18 cellular contexts compared by ENCODE assay signal in the genomic region with DNA sequence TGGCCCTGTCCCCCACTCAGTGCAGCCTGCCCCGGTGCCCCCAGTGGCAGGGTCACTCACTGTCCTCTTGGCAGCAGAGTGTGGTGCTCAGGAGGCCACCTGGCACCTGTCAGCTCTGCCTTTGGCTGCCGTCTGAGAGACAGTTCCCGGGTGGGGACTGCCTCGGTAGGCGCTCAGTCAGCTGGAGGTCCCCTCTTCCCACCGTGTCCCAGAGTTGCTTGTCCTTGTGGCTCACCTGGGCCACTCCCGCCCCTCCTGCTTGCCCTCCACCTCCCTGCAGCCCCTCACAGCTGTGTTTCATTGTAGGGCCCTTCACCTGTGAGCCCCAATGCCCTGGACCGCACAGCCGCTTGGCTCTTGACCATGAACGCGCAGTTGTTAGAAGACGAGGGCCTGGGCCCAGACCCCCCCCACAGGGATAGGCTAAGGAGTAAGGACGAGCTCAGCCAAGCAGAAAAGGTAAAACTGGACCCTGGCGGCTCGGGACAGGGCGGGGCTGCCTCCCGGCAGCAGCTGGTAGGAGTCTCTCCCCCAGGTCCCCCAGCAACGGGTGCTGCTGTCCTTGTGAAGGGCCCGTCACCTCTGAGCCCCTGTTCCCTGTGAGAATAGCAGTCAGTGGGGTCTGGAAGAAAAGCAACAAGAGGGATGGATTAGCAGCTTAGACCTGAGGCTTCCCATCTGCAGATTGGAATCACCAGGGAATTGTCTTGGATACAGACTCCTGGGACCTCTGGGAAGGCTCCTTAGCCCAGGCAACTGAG.
DNase-seq lines count a peak whose midpoint lies in the region; ATAC-seq, FAIRE-seq and TF ChIP-seq lines count a peak whose summit lies in the region.
"Had no signal": no experiment of that assay in that cellular context is flagged by ENCODE, and none has a peak within 500 bp of the region (broad histone marks: within the 10 kb centered on the region; RNA-seq: fewer than 3 reads in every experiment).

No MANE protein-coding gene starts in this region.

- H3K9me3 Mint-ChIP-seq in activated naive CD8-positive, alpha-beta T cell treated with anti-CD3 and anti-CD28 coated beads for 36 hours, result peaks cover 6% of the 10 kb centered on the region
- H3K9me3 Mint-ChIP-seq: activated naive CD4-positive, alpha-beta T cell treated with anti-CD3 and anti-CD28 coated beads, Interleukin-2, amount 50 U/mL, for 24 hours had no signal

- H3K36me3 ChIP-seq in BE2C, result peaks cover 34% of the 10 kb centered on the region
- peaks cover 75% of the 10 kb centered on the region for H3K36me3 ChIP-seq in right atrium auricular region
- H3K36me3 ChIP-seq in small intestine (ENCODE audit: control insufficient read depth in 2 of 2, insufficient read depth in 2 of 2, low read length in 2 of 2), result peaks cover 13 to 20% of the 10 kb centered on the region in 2 donors
- no peaks in the 10 kb centered on the region for H3K36me3 ChIP-seq in effector memory CD4-positive, alpha-beta T cell (ENCODE audit: control insufficient read depth, insufficient read depth, low read length)

- 85 to 87% (median 85%) methylated on average over 19 of the region's 19 CpGs for WGBS in small intestine, 3 donors

- CTCF ChIA-PET in RWPE1 (lab: Yijun Ruan, JAX), result no interaction called here

- H3K4me3 Mint-ChIP-seq in activated naive CD8-positive, alpha-beta T cell treated with anti-CD3 and anti-CD28 coated beads for 36 hours, result no peak overlapping the region
- H3K4me3 Mint-ChIP-seq: activated naive CD4-positive, alpha-beta T cell treated with anti-CD3 and anti-CD28 coated beads, Interleukin-2, amount 50 U/mL, for 24 hours; stimulated activated naive B cell treated with anti-CD40 and anti-IgM and Interleukin-4, amounts not matched to agents 10 μg/mL and 1 μg/mL and 100 μg/mL, for 72 hours had no signal

- H3K9me3 ChIP-seq in BE2C (no peaks in the 10 kb centered on the region), right atrium auricular region (no peaks in the 10 kb centered on the region), small intestine (ENCODE audit: control insufficient read depth, low read depth) (no peaks in the 10 kb centered on the region)
- no peaks in the 10 kb centered on the region for H3K9me3 ChIP-seq in effector memory CD4-positive, alpha-beta T cell (ENCODE audit: control insufficient read depth, low read length)

- H3K4me1 ChIP-seq in BE2C (peaks cover 6% of the 10 kb centered on the region), right atrium auricular region (peaks cover 0 to 61% of the 10 kb centered on the region in 2 donors), small intestine (ENCODE audit: control insufficient read depth in 2 of 2, insufficient read depth in 1 of 2, low read depth in 1 of 2, low read length in 1 of 2) (no peaks in the 10 kb centered on the region)
- no peaks in the 10 kb centered on the region for H3K4me1 ChIP-seq in effector memory CD4-positive, alpha-beta T cell (ENCODE audit: control insufficient read depth, insufficient read depth, low read length, poor library complexity, severe bottlenecking)

- no peak overlapping the region for H3K4me3 ChIP-seq in BE2C (ENCODE audit: low read depth, low read length)
- H3K4me3 ChIP-seq in right atrium auricular region, result no peak overlapping the region
- no peak overlapping the region for H3K4me3 ChIP-seq in small intestine (ENCODE audit: low read depth in 1 of 2, low read length in 2 of 2)
- H3K4me3 ChIP-seq in effector memory CD4-positive, alpha-beta T cell (ENCODE audit: insufficient read depth, low read depth, low read length, poor library complexity, severe bottlenecking), result no peak overlapping the region
- H3K4me3 ChIP-seq: K562 had no signal

- H3K27ac Mint-ChIP-seq in activated naive CD8-positive, alpha-beta T cell treated with anti-CD3 and anti-CD28 coated beads for 36 hours, result no peak overlapping the region
- H3K27ac Mint-ChIP-seq: activated naive CD4-positive, alpha-beta T cell treated with anti-CD3 and anti-CD28 coated beads, Interleukin-2, amount 50 U/mL, for 24 hours; stimulated activated naive B cell treated with anti-CD40 and anti-IgM and Interleukin-4, amounts not matched to agents 10 μg/mL and 1 μg/mL and 100 μg/mL, for 72 hours had no signal

- ATAC-seq in sciatic nerve, result no peak
- ATAC-seq: activated CD4-positive, CD25-positive, alpha-beta regulatory T cell treated with anti-CD3 and anti-CD28 coated beads, Interleukin-2, amount 50 U/mL, for 24 hours; K562; stimulated activated naive B cell treated with anti-CD40 and anti-IgM and Interleukin-4, amounts not matched to agents 10 μg/mL and 1 μg/mL and 100 μg/mL, for 72 hours had no signal

- no peak for FAIRE-seq in small intestine (lab: Jason Lieb, UNC)
- FAIRE-seq: K562, urothelium cell line had no signal

- TF ChIP-seq CTCF in BE2C (IDR thresholded peaks at IDR 0.05; ENCODE audit: low read depth, low read length) (no peak), RWPE1 (conservative IDR thresholded peaks at IDR 0.05; ENCODE audit: low read depth) (no peak), right atrium auricular region (IDR thresholded peaks at IDR 0.05) (no peak)

- H3K27ac ChIP-seq in RWPE1, result 0 out of 2 replicates have a peak overlapping the region, but pooled peaks have one; percentile 1
- peak overlapping the region; percentile 6 to 12 for H3K27ac ChIP-seq in right atrium auricular region
- H3K27ac ChIP-seq in small intestine (ENCODE audit: low read depth in 1 of 2, low read length in 1 of 2), result no peak overlapping the region
- H3K27ac ChIP-seq in effector memory CD4-positive, alpha-beta T cell (ENCODE audit: insufficient read depth, low read length, poor library complexity, severe bottlenecking), result no peak overlapping the region
- H3K27ac ChIP-seq: brain microvascular endothelial cell, HL-60 had no signal

- POLR2A ChIA-PET in RWPE1 (lab: Yijun Ruan, JAX; ENCODE audit: low non-redundant PET), result no interaction called here

- H3K27me3 Mint-ChIP-seq in activated naive CD8-positive, alpha-beta T cell treated with anti-CD3 and anti-CD28 coated beads for 36 hours, result no peaks in the 10 kb centered on the region

- intact Hi-C loops in sciatic nerve (cut with DNase I), result no loop called here

- H3K36me3 Mint-ChIP-seq in activated naive CD8-positive, alpha-beta T cell treated with anti-CD3 and anti-CD28 coated beads for 36 hours, result no peaks in the 10 kb centered on the region
- H3K36me3 Mint-ChIP-seq: stimulated activated naive B cell treated with anti-CD40 and anti-IgM and Interleukin-4, amounts not matched to agents 10 μg/mL and 1 μg/mL and 100 μg/mL, for 72 hours had no signal

- H3K27me3 ChIP-seq in BE2C, result no peaks in the 10 kb centered on the region
- H3K27me3 ChIP-seq in right atrium auricular region, result no peaks in the 10 kb centered on the region
- no peaks in the 10 kb centered on the region for H3K27me3 ChIP-seq in small intestine (ENCODE audit: control insufficient read depth in 2 of 2, insufficient read depth in 2 of 2, low read length in 2 of 2)
- no peaks in the 10 kb centered on the region for H3K27me3 ChIP-seq in effector memory CD4-positive, alpha-beta T cell (replicated peaks; ENCODE audit: control insufficient read depth, insufficient read depth, low read length, poor library complexity, severe bottlenecking)
- H3K27me3 ChIP-seq: brain microvascular endothelial cell had no signal

- peak; percentile 4 for DNase-seq in BE2C
- no peak for DNase-seq in RWPE1 (ENCODE audit: low spot score)
- no peak for DNase-seq in right atrium auricular region (ENCODE audit: low spot score)
- DNase-seq in sciatic nerve (ENCODE audit: low spot score), result peak; percentile 57
- DNase-seq in activated naive CD8-positive, alpha-beta T cell treated with anti-CD3 and anti-CD28 coated beads for 36 hours, result no peak
- DNase-seq in activated CD4-positive, CD25-positive, alpha-beta regulatory T cell treated with anti-CD3 and anti-CD28 coated beads, Interleukin-2, amount 50 U/mL, for 72 hours, result no peak
- no peak for DNase-seq in small intestine
- no peak for DNase-seq in effector memory CD4-positive, alpha-beta T cell
- DNase-seq: brain microvascular endothelial cell; kidney glomerular epithelial cell; NCI-H1092; stimulated activated CD4-positive, alpha-beta T cell treated with anti-CD3 and anti-CD28 coated beads, Interleukin-12 subunit alpha, Interleukin-12 subunit beta, amount 100 ng/mL, for 4 hours; stimulated activated naive B cell treated with anti-CD40 and anti-IgM and Interleukin-4, amounts not matched to agents 10 μg/mL and 1 μg/mL and 100 μg/mL, for 72 hours had no signal

- H3K4me1 Mint-ChIP-seq in activated naive CD8-positive, alpha-beta T cell treated with anti-CD3 and anti-CD28 coated beads for 36 hours, result no peaks in the 10 kb centered on the region
- H3K4me1 Mint-ChIP-seq: activated naive CD4-positive, alpha-beta T cell treated with anti-CD3 and anti-CD28 coated beads, Interleukin-2, amount 50 U/mL, for 24 hours; stimulated activated naive B cell treated with anti-CD40 and anti-IgM and Interleukin-4, amounts not matched to agents 10 μg/mL and 1 μg/mL and 100 μg/mL, for 72 hours had no signal

Comparison
In these comparisons a context has a peak if more than half of its experiments do, and no peak if none do; other contexts are left out.
1. DNase-seq: peak in BE2C (single experiment) and sciatic nerve (single experiment); none in RWPE1 (single experiment), right atrium auricular region (single experiment), activated naive CD8-positive, alpha-beta T cell treated with anti-CD3 and anti-CD28 coated beads for 36 hours (single experiment), activated CD4-positive, CD25-positive, alpha-beta regulatory T cell treated with anti-CD3 and anti-CD28 coated beads, Interleukin-2, amount 50 U/mL, for 72 hours (single experiment), small intestine (single experiment) and effector memory CD4-positive, alpha-beta T cell (0 of 3).
2. H3K27ac ChIP-seq: peak in RWPE1 (single experiment) and right atrium auricular region (2 of 2); none in small intestine (0 of 2) and effector memory CD4-positive, alpha-beta T cell (single experiment).